In the genomic region with DNA sequence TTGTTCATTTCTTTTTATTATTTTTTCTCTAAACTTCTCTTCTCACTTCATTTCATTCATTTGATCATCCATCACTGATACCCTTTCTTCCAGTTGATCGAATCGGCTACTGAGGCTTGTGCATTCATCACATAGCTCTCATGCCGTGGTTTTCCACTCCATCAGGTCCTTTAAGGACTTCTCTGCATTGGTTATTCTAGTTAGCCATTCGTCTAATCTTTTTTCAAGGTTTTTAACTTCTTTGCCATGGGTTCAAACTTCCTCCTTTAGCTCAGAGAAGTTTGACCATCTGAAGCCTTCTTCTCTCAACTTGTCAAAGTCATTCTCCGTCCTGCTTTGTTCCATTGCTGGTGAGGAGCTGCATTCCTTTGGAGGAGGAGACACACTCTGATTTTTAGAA, we compare ENCODE assay signal across 7 cellular contexts. TPM values are rescaled to one million over a fixed set of nuclear protein-coding genes. Genes with fewer than 3 reads are reported as not detected.
DNase-seq lines count a peak whose midpoint lies in the region; FAIRE-seq and TF ChIP-seq lines count a peak whose summit lies in the region.
"Not testable (repeated sequence)": the region's sequence is repeated elsewhere in the genome, so short reads cannot be mapped to it uniquely, and the experiment has no call there.

No MANE protein-coding gene starts in this region.

- H3K4me3 ChIP-seq in astrocyte (ENCODE audit: insufficient read depth, low read depth, low read length); mesenchymal stem cell (ENCODE audit: insufficient read depth in 1 of 2, low read depth in 1 of 2, low read length in 2 of 2): not testable (repeated sequence)

- H3K27ac Mint-ChIP-seq in activated naive CD4-positive, alpha-beta T cell treated with anti-CD3 and anti-CD28 coated beads, Interleukin-2, amount 10 ng/mL, durations not matched to agents 7 days and 5 days = peak overlapping the region; percentile 24
- not testable (repeated sequence) for H3K27ac Mint-ChIP-seq in astrocyte (ENCODE audit: unreplicated experiment)

- not testable (repeated sequence) for H3K9me3 ChIP-seq in astrocyte (ENCODE audit: insufficient read depth, low read depth, low read length); mesenchymal stem cell (ENCODE audit: control insufficient read depth, low read length)

- in situ Hi-C loops in ACHN (cut with HindIII; ENCODE audit: low pct_ligation_motif_present, low pct_unique_long_range_greater_than_20kb, low sequenced_read_pairs) = not testable (repeated sequence)

- peaks cover 19% of the 10 kb centered on the region for H3K27me3 Mint-ChIP-seq in activated naive CD4-positive, alpha-beta T cell treated with anti-CD3 and anti-CD28 coated beads, Interleukin-2, amount 10 ng/mL, durations not matched to agents 7 days and 5 days
- not testable (repeated sequence) for H3K27me3 Mint-ChIP-seq in astrocyte (ENCODE audit: low read depth, unreplicated experiment)

- H4K91ac ChIP-seq in mesenchymal stem cell (ENCODE audit: low read length) = not testable (repeated sequence)

- CTCF ChIA-PET in activated naive CD4-positive, alpha-beta T cell treated with anti-CD3 and anti-CD28 coated beads, Interleukin-2, amount 10 ng/mL, durations not matched to agents 7 days and 5 days (lab: Charles Lee) = not testable (repeated sequence)

- H2BK5ac ChIP-seq in mesenchymal stem cell (ENCODE audit: low read depth, low read length, poor library complexity, severe bottlenecking) = not testable (repeated sequence)

- H3K36me3 Mint-ChIP-seq in activated naive CD4-positive, alpha-beta T cell treated with anti-CD3 and anti-CD28 coated beads, Interleukin-2, amount 10 ng/mL, durations not matched to agents 7 days and 5 days; astrocyte (ENCODE audit: low read depth, unreplicated experiment): not testable (repeated sequence)

- H3K4me1 Mint-ChIP-seq in activated naive CD4-positive, alpha-beta T cell treated with anti-CD3 and anti-CD28 coated beads, Interleukin-2, amount 10 ng/mL, durations not matched to agents 7 days and 5 days; astrocyte (ENCODE audit: low read depth, unreplicated experiment): not testable (repeated sequence)

- H2AFZ ChIP-seq in astrocyte (ENCODE audit: low read depth, low read length); mesenchymal stem cell (ENCODE audit: low read depth, low read length): not testable (repeated sequence)

- not testable (repeated sequence) for H3K9me3 Mint-ChIP-seq in activated naive CD4-positive, alpha-beta T cell treated with anti-CD3 and anti-CD28 coated beads, Interleukin-2, amount 10 ng/mL, durations not matched to agents 7 days and 5 days; astrocyte (ENCODE audit: unreplicated experiment)

- not testable (repeated sequence) for H3K36me3 ChIP-seq in astrocyte (ENCODE audit: insufficient read depth, low read length); mesenchymal stem cell (ENCODE audit: control insufficient read depth in 1 of 2, insufficient read depth in 2 of 2, low read depth in 1 of 2, low read length in 2 of 2)

- not testable (repeated sequence) for H3K14ac ChIP-seq in mesenchymal stem cell (ENCODE audit: low read length in 2 of 2)

- 96% methylated on average over 4 of the region's 5 CpGs for WGBS in mesenchymal stem cell

- DNase-seq in ACHN (peak; percentile 58), astrocyte (ENCODE audit: low read depth) (peak; percentile 24), astrocyte of the hippocampus (ENCODE audit: low read depth, low spot score) (peak; percentile 23), glomerular visceral epithelial cell (ENCODE audit: extremely low spot score) (peak; percentile 26), kidney tubule cell (ENCODE audit: low spot score) (peak; percentile 54)
- DNase-seq in activated naive CD4-positive, alpha-beta T cell treated with anti-CD3 and anti-CD28 coated beads, Interleukin-2, amount 10 ng/mL, durations not matched to agents 7 days and 5 days; mesenchymal stem cell: not testable (repeated sequence)

- not testable (repeated sequence) for H3K4me3 Mint-ChIP-seq in activated naive CD4-positive, alpha-beta T cell treated with anti-CD3 and anti-CD28 coated beads, Interleukin-2, amount 10 ng/mL, durations not matched to agents 7 days and 5 days; astrocyte (ENCODE audit: unreplicated experiment)

- not testable (repeated sequence) for H2BK120ac ChIP-seq in mesenchymal stem cell (ENCODE audit: low read depth, low read length)

- not testable (repeated sequence) for H2AK5ac ChIP-seq in mesenchymal stem cell (ENCODE audit: low read length, severe bottlenecking)

- H4K8ac ChIP-seq in mesenchymal stem cell (ENCODE audit: low read length) = not testable (repeated sequence)

- H4K20me1 ChIP-seq in astrocyte (ENCODE audit: insufficient read depth, low read length) = not testable (repeated sequence)

- not testable (repeated sequence) for TF ChIP-seq CTCF in astrocyte (IDR thresholded peaks at IDR 0.05; ENCODE audit: insufficient read depth, low read depth, low read length)

- not testable (repeated sequence) for H3K23ac ChIP-seq in mesenchymal stem cell (ENCODE audit: low read length in 2 of 2)

- not testable (repeated sequence) for H3K79me1 ChIP-seq in mesenchymal stem cell (replicated peaks; ENCODE audit: low read length, poor library complexity, severe bottlenecking)

- H3K9ac ChIP-seq in astrocyte (ENCODE audit: low read length); mesenchymal stem cell (ENCODE audit: low read length): not testable (repeated sequence)

- not testable (repeated sequence) for H2BK15ac ChIP-seq in mesenchymal stem cell (ENCODE audit: low read depth, poor library complexity, severe bottlenecking)

- not testable (repeated sequence) for H3K4ac ChIP-seq in mesenchymal stem cell (ENCODE audit: low read depth in 1 of 2, low read length in 2 of 2)

- not testable (repeated sequence) for H3K18ac ChIP-seq in mesenchymal stem cell (ENCODE audit: low read depth in 1 of 2, low read length in 2 of 2)

- not testable (repeated sequence) for H2BK12ac ChIP-seq in mesenchymal stem cell (ENCODE audit: low read length in 2 of 2)

- not testable (repeated sequence) for H3K4me1 ChIP-seq in astrocyte (ENCODE audit: insufficient read depth, low read length); mesenchymal stem cell (ENCODE audit: control insufficient read depth, insufficient read depth, low read depth, low read length)

- FAIRE-seq in astrocyte (lab: Jason Lieb, UNC) = not testable (repeated sequence)

- H3K4me2 ChIP-seq in astrocyte (ENCODE audit: low read length); mesenchymal stem cell (ENCODE audit: low read length, poor library complexity, severe bottlenecking): not testable (repeated sequence)

- not testable (repeated sequence) for H3K27ac ChIP-seq in astrocyte (ENCODE audit: low read depth, low read length)
- peak overlapping the region; percentile 5 for H3K27ac ChIP-seq in mesenchymal stem cell (ENCODE audit: low read length, poor library complexity, severe bottlenecking)

- H3K27me3 ChIP-seq in astrocyte (ENCODE audit: insufficient read depth, low read length); mesenchymal stem cell (ENCODE audit: control insufficient read depth in 1 of 2, insufficient read depth in 1 of 2, low read length in 2 of 2): not testable (repeated sequence)

- not testable (repeated sequence) for H3K79me2 ChIP-seq in astrocyte (ENCODE audit: insufficient read depth, low read length)

RNA-seq across cellular contexts. Expression of a gene that starts 10.7 kb away (rescaled TPM):
- 48.4 and 56.9 TPM in 2 replicates for total RNA-seq in astrocyte
- polyA plus RNA-seq in mesenchymal stem cell (2013, experiment 1 of 2) = 57.8 TPM
- polyA plus RNA-seq in mesenchymal stem cell (2013, experiment 2 of 2) = 61.2 TPM

RNA-seq across cellular contexts. Expression of a gene that starts 41.6 kb away (rescaled TPM):
- 220 and 232 TPM in 2 replicates for total RNA-seq in astrocyte
- polyA plus RNA-seq in mesenchymal stem cell (2013, experiment 1 of 2) = 29.1 TPM
- 31.3 TPM for polyA plus RNA-seq in mesenchymal stem cell (2013, experiment 2 of 2)
